Comparison of ENCODE assay signal across 9 cellular contexts in the genomic region with DNA sequence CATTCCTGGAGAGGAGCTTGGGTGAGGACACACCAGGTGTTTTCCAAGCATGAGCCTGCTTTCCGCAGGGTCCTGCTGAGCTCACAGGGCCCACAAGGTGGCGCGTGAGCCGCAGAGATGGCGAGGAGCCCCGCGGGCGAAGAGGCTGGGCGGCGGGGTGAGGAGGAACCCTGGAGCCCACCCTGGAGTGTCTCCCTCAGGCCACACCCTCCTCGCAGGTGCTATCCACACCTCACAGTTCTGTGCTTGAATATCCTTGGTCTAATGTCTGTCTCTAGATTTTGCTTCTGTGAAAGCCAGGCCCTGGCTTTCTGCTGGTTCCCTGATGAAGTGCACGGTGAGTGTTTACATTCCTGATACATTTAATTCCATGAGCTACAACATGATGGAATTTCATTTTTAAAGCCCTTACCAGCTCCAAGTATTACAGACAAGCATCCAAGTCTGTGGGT.
DNase-seq lines count a peak whose midpoint lies in the region; ATAC-seq and TF ChIP-seq lines count a peak whose summit lies in the region.
"Had no signal": no experiment of that assay in that cellular context is flagged by ENCODE, and none has a peak within 500 bp of the region (broad histone marks: within the 10 kb centered on the region; RNA-seq: fewer than 3 reads in every experiment).

No MANE protein-coding gene starts in this region.

- no peaks in the 10 kb centered on the region for H3K36me3 Mint-ChIP-seq in CD4-positive, alpha-beta T cell (ENCODE audit: low read depth)

- no TSS peak for BruUV-seq in Panc1 (replicated peaks; lab: Mats Ljungman, UMichigan)

- CTCF ChIA-PET in HEK293 (lab: Yijun Ruan, JAX) (interaction anchor here (0.6 to 1.8 kb wide), 10 partner anchors 11 to 1873 kb away, joined by 3 to 9 read pairs (median 3); no protein-coding TSS in a partner anchor), Panc1 (lab: Charles Lee) (interaction anchor here (0.6 to 1.1 kb wide), 2 partner anchors 10 to 52 kb away, joined by 3 read pairs; no protein-coding TSS in a partner anchor)
- CTCF ChIA-PET in CD4-positive, alpha-beta T cell (lab: Charles Lee) = no interaction called here

- no peak overlapping the region for H3K27ac Mint-ChIP-seq in CD4-positive, alpha-beta T cell
- H3K27ac Mint-ChIP-seq: dendritic cell treated with granulocyte-macrophage colony-stimulating factor and Interleukin-4, amounts not matched to agents 40 ng/mL and 50 ng/mL, for 4 days had no signal

- TF ChIP-seq POLR2A in testis (IDR thresholded peaks at IDR 0.05) = no peak

- DNase-seq in GM12864 (ENCODE audit: low read depth) (no peak), Panc1 (ENCODE audit: low read depth, low spot score) (no peak), right cardiac atrium (peak in 2 of 3 donors; percentile 44 to 62), testis (peak; percentile 61)
- DNase-seq in CD4-positive, alpha-beta T cell = no peak

- H3K27ac ChIP-seq in HEK293 (ENCODE audit: extremely low read depth, low read depth, low read length) (no peak overlapping the region), Panc1 (ENCODE audit: low read length) (no peak overlapping the region), right cardiac atrium (ENCODE audit: low read length) (no peak overlapping the region), testis (no peak overlapping the region)
- H3K27ac ChIP-seq in CD4-positive, alpha-beta T cell (ENCODE audit: low read depth, low read length) = no peak overlapping the region

- ATAC-seq in Panc1 (peak; percentile 88), right cardiac atrium (peak in 1 of 2 donors; percentile 59), GM21367 (IDR thresholded peaks at IDR 0.05; ENCODE audit: unreplicated experiment) (no peak)
- no peak for ATAC-seq in activated CD4-positive, CD25-positive, alpha-beta regulatory T cell treated with anti-CD3 and anti-CD28 coated beads, Interleukin-2, amount 50 U/mL, for 24 hours
- no peak for ATAC-seq in CD4-positive, alpha-beta T cell (ENCODE audit: poor library complexity)

- no peaks in the 10 kb centered on the region for H3K27me3 ChIP-seq in Panc1 (ENCODE audit: control insufficient read depth, insufficient read depth, low read length)
- H3K27me3 ChIP-seq in right cardiac atrium (ENCODE audit: control insufficient read depth, insufficient read depth) = no peaks in the 10 kb centered on the region
- H3K27me3 ChIP-seq in testis = no peaks in the 10 kb centered on the region
- no peaks in the 10 kb centered on the region for H3K27me3 ChIP-seq in CD4-positive, alpha-beta T cell (ENCODE audit: control insufficient read depth, insufficient read depth, low read length)

- H3K4me3 Mint-ChIP-seq in CD4-positive, alpha-beta T cell = no peak overlapping the region
- H3K4me3 Mint-ChIP-seq: dendritic cell treated with granulocyte-macrophage colony-stimulating factor and Interleukin-4, amounts not matched to agents 40 ng/mL and 50 ng/mL, for 4 days had no signal

- H3K36me3 ChIP-seq in HEK293 (ENCODE audit: control insufficient read depth in 2 of 2, insufficient read depth in 1 of 2, low read length in 2 of 2) (no peaks in the 10 kb centered on the region), Panc1 (ENCODE audit: control insufficient read depth, insufficient read depth, low read length) (no peaks in the 10 kb centered on the region), testis (ENCODE audit: low read depth, missing control alignments) (no peaks in the 10 kb centered on the region)

- H3K4me3 ChIP-seq in GM12864 (ENCODE audit: low read depth, low read length) (no peak overlapping the region), HEK293 (ENCODE audit: low read depth, low read length) (no peak overlapping the region), Panc1 (ENCODE audit: low read depth in 2 of 2, low read length in 2 of 2) (no peak overlapping the region), right cardiac atrium (ENCODE audit: low read length) (no peak overlapping the region), testis (no peak overlapping the region)

- no peaks in the 10 kb centered on the region for H3K4me1 Mint-ChIP-seq in CD4-positive, alpha-beta T cell (ENCODE audit: low read depth)

- WGBS in right cardiac atrium = 7% methylated on average over 12 of the region's 12 CpGs
- WGBS in testis, 2 donors = 5 to 23% methylated on average over 11 to 12 of the region's 12 CpGs

- TF ChIP-seq CTCF in GM12864 (IDR thresholded peaks at IDR 0.05; ENCODE audit: low read depth, low read length, missing control alignments) = peak; percentile 72
- no peak for TF ChIP-seq CTCF in HEK293 (tag by site-specific recombination; IDR thresholded peaks at IDR 0.05)
- TF ChIP-seq CTCF in Panc1 (IDR thresholded peaks at IDR 0.05) = peak; percentile 83
- TF ChIP-seq CTCF in testis (IDR thresholded peaks at IDR 0.05) = peak; percentile 33 to 62 (median 36)
- no peak for TF ChIP-seq CTCF in CD4-positive, alpha-beta T cell (IDR thresholded peaks at IDR 0.05)

- H3K9me3 ChIP-seq in HEK293 (ENCODE audit: control insufficient read depth, insufficient read depth, low read depth, low read length) = no peaks in the 10 kb centered on the region
- H3K9me3 ChIP-seq in Panc1 (ENCODE audit: control insufficient read depth, insufficient read depth, low read depth, low read length) = no peaks in the 10 kb centered on the region
- H3K9me3 ChIP-seq in right cardiac atrium (ENCODE audit: control insufficient read depth, low read length) = no peaks in the 10 kb centered on the region
- no peaks in the 10 kb centered on the region for H3K9me3 ChIP-seq in testis
- no peaks in the 10 kb centered on the region for H3K9me3 ChIP-seq in CD4-positive, alpha-beta T cell (ENCODE audit: control insufficient read depth, low read length)

- intact Hi-C loops in Panc1 (cut with micrococcal nuclease; ENCODE audit: unreplicated experiment) = no loop called here
- intact Hi-C loops in right cardiac atrium (cut with DNase I) = no loop called here
- intact Hi-C loops in testis (cut with DNase I; ENCODE audit: low total_unique reads) = no loop called here
- intact Hi-C loops in CD4-positive, alpha-beta T cell (cut with DNase I, micrococcal nuclease) = no loop called here

- no peaks in the 10 kb centered on the region for H3K4me1 ChIP-seq in HEK293 (ENCODE audit: control insufficient read depth, insufficient read depth, low read length)
- H3K4me1 ChIP-seq in Panc1 (ENCODE audit: control insufficient read depth, insufficient read depth, low read length) = no peaks in the 10 kb centered on the region
- no peaks in the 10 kb centered on the region for H3K4me1 ChIP-seq in right cardiac atrium (ENCODE audit: control insufficient read depth, insufficient read depth, low read length)
- no peaks in the 10 kb centered on the region for H3K4me1 ChIP-seq in testis

- in situ Hi-C loops in Panc1 (cut with HindIII; ENCODE audit: low pct_unique_long_range_greater_than_20kb, low sequenced_read_pairs) = no loop called here

- H3K9me3 Mint-ChIP-seq in CD4-positive, alpha-beta T cell = peaks cover 6% of the 10 kb centered on the region
- H3K9me3 Mint-ChIP-seq: dendritic cell treated with granulocyte-macrophage colony-stimulating factor and Interleukin-4, amounts not matched to agents 40 ng/mL and 50 ng/mL, for 4 days had no signal

- no peaks in the 10 kb centered on the region for H3K27me3 Mint-ChIP-seq in CD4-positive, alpha-beta T cell
- H3K27me3 Mint-ChIP-seq: dendritic cell treated with granulocyte-macrophage colony-stimulating factor and Interleukin-4, amounts not matched to agents 40 ng/mL and 50 ng/mL, for 4 days had no signal

- POLR2A ChIA-PET in HEK293 (lab: Yijun Ruan, JAX) = no interaction called here
- POLR2A ChIA-PET in Panc1 (lab: Charles Lee) = no interaction called here
- POLR2A ChIA-PET in CD4-positive, alpha-beta T cell (lab: Charles Lee) = interaction anchor here (0.6 kb wide), 1 partner anchor 100 kb away, joined by 3 read pairs; no protein-coding TSS in a partner anchor

TF ChIP-seq in HEK293, 187 proteins besides CTCF, POLR2A, EP300 and RAD21:
- peak; percentile 43 for TF ChIP-seq ZNF654 (tag by site-specific recombination; IDR thresholded peaks at IDR 0.05; ENCODE audit: low read depth)
- TF ChIP-seq ZBTB17 (tag by site-specific recombination; IDR thresholded peaks at IDR 0.05) = no peak
TF ChIP-seq in HEK293: peak in this region for 1.

Comparison
In these comparisons a context has a peak if more than half of its experiments do, and no peak if none do; other contexts are left out.
1. DNase-seq: peak in right cardiac atrium (2 of 3) and testis (single experiment); none in GM12864 (single experiment), Panc1 (single experiment) and CD4-positive, alpha-beta T cell (0 of 10).
2. CTCF ChIP-seq: peak in GM12864 (single experiment), Panc1 (single experiment) and testis (3 of 3); none in HEK293 (single experiment) and CD4-positive, alpha-beta T cell (single experiment).